ENCODE assay signal across 9 cellular contexts in the genomic region with DNA sequence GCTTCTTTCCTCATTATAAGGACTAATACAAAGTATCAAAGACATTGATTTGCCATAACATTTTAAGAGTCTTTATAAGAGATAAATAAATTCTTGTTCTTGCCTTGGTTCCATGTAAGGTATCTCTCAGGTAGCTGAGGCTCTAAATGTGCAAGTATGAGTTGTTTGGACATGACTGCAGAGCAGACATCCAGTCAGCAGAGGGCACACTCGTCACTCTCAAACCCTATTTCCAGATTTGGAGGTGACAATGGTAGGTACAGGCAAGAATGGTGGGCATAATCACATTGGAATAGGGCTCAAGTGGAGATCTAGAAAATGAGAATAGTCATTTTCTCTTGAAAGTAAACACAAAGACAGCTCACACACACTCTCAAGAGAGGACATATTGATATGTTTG.
DNase-seq lines count a peak whose midpoint lies in the region; ATAC-seq, FAIRE-seq and TF ChIP-seq lines count a peak whose summit lies in the region.
"Had no signal": no experiment of that assay in that cellular context is flagged by ENCODE, and none has a peak within 500 bp of the region (broad histone marks: within the 10 kb centered on the region; RNA-seq: fewer than 3 reads in every experiment).

No MANE protein-coding gene starts in this region.

- no peak overlapping the region for H3K27ac ChIP-seq in A549

- DNase-seq in A549 (ENCODE audit: low read depth in 1 of 2, low spot score in 1 of 2): peak in 1 of 2 experiments; percentile 25
- peak; percentile 15 for DNase-seq in NCI-H1092 (lab: John Stamatoyannopoulos, UW)
- peak; percentile 24 for DNase-seq in cerebellum (ENCODE audit: low spot score)
- no peak for DNase-seq in amniotic stem cell (lab: John Stamatoyannopoulos, UW)
- no peak for DNase-seq in foreskin melanocyte
- DNase-seq in left ventricle myocardium superior: no peak
- DNase-seq: activated gamma-delta T cell had no signal

- ATAC-seq in A549: peak in 1 of 2 experiments; percentile 41; a peak in 1 of 6 replicates
- ATAC-seq in GM18861 (IDR thresholded peaks at IDR 0.05; ENCODE audit: unreplicated experiment): peak; percentile 68
- no peak for ATAC-seq in left ventricle myocardium superior
- no peak for ATAC-seq in HG02678 (IDR thresholded peaks at IDR 0.05; ENCODE audit: unreplicated experiment)

- FAIRE-seq in A549 (lab: Jason Lieb, UNC): peak; percentile 78

- TF ChIP-seq CTCF in A549 (IDR thresholded peaks at IDR 0.05): no peak

- H3K4me1 ChIP-seq in A549: no peaks in the 10 kb centered on the region

- intact Hi-C loops in left ventricle myocardium superior (cut with micrococcal nuclease): no loop called here

- CTCF ChIA-PET in A549 (lab: Yijun Ruan, JAX): interaction anchor here (0.7 kb wide), 1 partner anchor 40 kb away, joined by 3 read pairs; no protein-coding TSS in a partner anchor

- H3K4me2 ChIP-seq in A549: no peak overlapping the region

- H3K4me3 ChIP-seq in A549: no peak overlapping the region

- H3K9me3 ChIP-seq in A549: no peaks in the 10 kb centered on the region

- no peak for TF ChIP-seq EP300 in A549 (IDR thresholded peaks at IDR 0.05)

- peak in 1 of 2 experiments; percentile 42; a peak in 2 of 5 replicates for TF ChIP-seq RAD21 in A549 (conservative IDR thresholded peaks at IDR 0.05 in 1 of 2, IDR thresholded peaks at IDR 0.05 in 1 of 2)

- TF ChIP-seq POLR2A in A549 (IDR thresholded peaks at IDR 0.05; ENCODE audit: low read length): no peak

- 0% methylated on average over 1 of the region's 1 CpG for WGBS in A549 (ENCODE audit: missing lambda C conversion rate)

- POLR2A ChIA-PET in A549 (lab: Yijun Ruan, JAX): no interaction called here

TF ChIP-seq in A549, 52 proteins besides CTCF, POLR2A, EP300 and RAD21:
- no peak for TF ChIP-seq ESRRA (IDR thresholded peaks at IDR 0.05; ENCODE audit: borderline replicate concordance, low read length)
- TF ChIP-seq CBX2 (IDR thresholded peaks at IDR 0.05; ENCODE audit: borderline replicate concordance, low read depth): no peak
- no peak for TF ChIP-seq FOSL2 (IDR thresholded peaks at IDR 0.05)
- no peak for TF ChIP-seq FOSL2 (CRISPR knock-in tag; IDR thresholded peaks at IDR 0.05)
- TF ChIP-seq, protein P1, sequence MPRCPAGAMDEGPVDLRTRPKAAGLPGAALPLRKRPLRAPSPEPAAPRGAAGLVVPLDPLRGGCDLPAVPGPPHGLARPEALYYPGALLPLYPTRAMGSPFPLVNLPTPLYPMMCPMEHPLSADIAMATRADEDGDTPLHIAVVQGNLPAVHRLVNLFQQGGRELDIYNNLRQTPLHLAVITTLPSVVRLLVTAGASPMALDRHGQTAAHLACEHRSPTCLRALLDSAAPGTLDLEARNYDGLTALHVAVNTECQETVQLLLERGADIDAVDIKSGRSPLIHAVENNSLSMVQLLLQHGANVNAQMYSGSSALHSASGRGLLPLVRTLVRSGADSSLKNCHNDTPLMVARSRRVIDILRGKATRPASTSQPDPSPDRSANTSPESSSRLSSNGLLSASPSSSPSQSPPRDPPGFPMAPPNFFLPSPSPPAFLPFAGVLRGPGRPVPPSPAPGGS (IDR thresholded peaks at IDR 0.05): no peak
- TF ChIP-seq PHF8 (IDR thresholded peaks at IDR 0.05; ENCODE audit: borderline replicate concordance, low read depth): no peak
- TF ChIP-seq HOXB5 (CRISPR knock-in tag; IDR thresholded peaks at IDR 0.05): no peak
- TF ChIP-seq, protein P2, sequence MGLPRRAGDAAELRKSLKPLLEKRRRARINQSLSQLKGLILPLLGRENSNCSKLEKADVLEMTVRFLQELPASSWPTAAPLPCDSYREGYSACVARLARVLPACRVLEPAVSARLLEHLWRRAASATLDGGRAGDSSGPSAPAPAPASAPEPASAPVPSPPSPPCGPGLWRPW (IDR thresholded peaks at IDR 0.05): no peak
- TF ChIP-seq, protein P3, sequence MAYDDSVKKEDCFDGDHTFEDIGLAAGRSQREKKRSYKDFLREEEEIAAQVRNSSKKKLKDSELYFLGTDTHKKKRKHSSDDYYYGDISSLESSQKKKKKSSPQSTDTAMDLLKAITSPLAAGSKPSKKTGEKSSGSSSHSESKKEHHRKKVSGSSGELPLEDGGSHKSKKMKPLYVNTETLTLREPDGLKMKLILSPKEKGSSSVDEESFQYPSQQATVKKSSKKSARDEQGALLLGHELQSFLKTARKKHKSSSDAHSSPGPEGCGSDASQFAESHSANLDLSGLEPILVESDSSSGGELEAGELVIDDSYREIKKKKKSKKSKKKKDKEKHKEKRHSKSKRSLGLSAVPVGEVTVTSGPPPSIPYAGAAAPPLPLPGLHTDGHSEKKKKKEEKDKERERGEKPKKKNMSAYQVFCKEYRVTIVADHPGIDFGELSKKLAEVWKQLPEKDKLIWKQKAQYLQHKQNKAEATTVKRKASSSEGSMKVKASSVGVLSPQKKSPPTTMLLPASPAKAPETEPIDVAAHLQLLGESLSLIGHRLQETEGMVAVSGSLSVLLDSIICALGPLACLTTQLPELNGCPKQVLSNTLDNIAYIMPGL (CRISPR knock-in tag; IDR thresholded peaks at IDR 0.05; ENCODE audit: borderline replicate concordance): no peak
- TF ChIP-seq MYC (IDR thresholded peaks at IDR 0.05; ENCODE audit: borderline replicate concordance, low read length): no peak
- no peak for TF ChIP-seq ZSCAN20 (CRISPR knock-in tag; IDR thresholded peaks at IDR 0.05)
- TF ChIP-seq, protein P4, sequence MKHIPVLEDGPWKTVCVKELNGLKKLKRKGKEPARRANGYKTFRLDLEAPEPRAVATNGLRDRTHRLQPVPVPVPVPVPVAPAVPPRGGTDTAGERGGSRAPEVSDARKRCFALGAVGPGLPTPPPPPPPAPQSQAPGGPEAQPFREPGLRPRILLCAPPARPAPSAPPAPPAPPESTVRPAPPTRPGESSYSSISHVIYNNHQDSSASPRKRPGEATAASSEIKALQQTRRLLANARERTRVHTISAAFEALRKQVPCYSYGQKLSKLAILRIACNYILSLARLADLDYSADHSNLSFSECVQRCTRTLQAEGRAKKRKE (CRISPR knock-in tag; IDR thresholded peaks at IDR 0.05; ENCODE audit: low read depth): no peak
- no peak for TF ChIP-seq NFE2L2 (conservative IDR thresholded peaks at IDR 0.05; ENCODE audit: low read length)
- no peak for TF ChIP-seq CEBPB (IDR thresholded peaks at IDR 0.05)
- TF ChIP-seq RARB (CRISPR knock-in tag; IDR thresholded peaks at IDR 0.05): no peak
- TF ChIP-seq CHD4 (IDR thresholded peaks at IDR 0.05; ENCODE audit: borderline replicate concordance): no peak
- TF ChIP-seq, protein P5, sequence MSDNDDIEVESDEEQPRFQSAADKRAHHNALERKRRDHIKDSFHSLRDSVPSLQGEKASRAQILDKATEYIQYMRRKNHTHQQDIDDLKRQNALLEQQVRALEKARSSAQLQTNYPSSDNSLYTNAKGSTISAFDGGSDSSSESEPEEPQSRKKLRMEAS (IDR thresholded peaks at IDR 0.05): no peak
- TF ChIP-seq RNF2 (IDR thresholded peaks at IDR 0.05; ENCODE audit: borderline replicate concordance, low read depth): no peak

Comparison
In these comparisons a context has a peak if more than half of its experiments do, and no peak if none do; other contexts are left out.
1. DNase-seq: peak in NCI-H1092 (single experiment) and cerebellum (single experiment); none in amniotic stem cell (single experiment), foreskin melanocyte (single experiment) and left ventricle myocardium superior (single experiment).